10 cellular contexts compared by ENCODE assay signal in genomic region chr11:10604340-10604748, GRCh38. TPM values are rescaled to one million over a fixed set of nuclear protein-coding genes. Genes with fewer than 3 reads are reported as not detected.
DNase-seq lines count a peak whose midpoint lies in the region; ATAC-seq, FAIRE-seq and TF ChIP-seq lines count a peak whose summit lies in the region.
"Had no signal": no experiment of that assay in that cellular context is flagged by ENCODE, and none has a peak within 500 bp of the region (broad histone marks: within the 10 kb centered on the region; RNA-seq: fewer than 3 reads in every experiment).

No MANE protein-coding gene starts in this region.

- H3K9me3 ChIP-seq in KOPT-K1 (ENCODE audit: insufficient read depth, low read length, poor library complexity, severe bottlenecking) (no peaks in the 10 kb centered on the region), HepG2 (ENCODE audit: low read length) (no peaks in the 10 kb centered on the region), stomach smooth muscle (ENCODE audit: control insufficient read depth in 2 of 2, low read length in 2 of 2) (no peaks in the 10 kb centered on the region)

- intact Hi-C loops in HepG2 (cut with micrococcal nuclease; ENCODE audit: unreplicated experiment), result no loop called here

- in situ Hi-C loops in HepG2 (cut with HindIII; ENCODE audit: extremely low pct_ligation_motif_present, low pct_unique_long_range_greater_than_20kb), result no loop called here

- CTCF ChIA-PET in HepG2 (lab: Yijun Ruan, JAX; ENCODE audit: low intra/inter-chr PET ratio, low total read pairs), result no interaction called here

- H3K4me3 ChIP-seq in HepG2 (replicated peaks in 1 of 3; ENCODE audit: insufficient read depth in 1 of 3, low read depth in 2 of 3, low read length in 3 of 3) (peak overlapping the region in 1 of 3 experiments; percentile 34; a peak in 1 of 6 replicates), stomach smooth muscle (ENCODE audit: low read length in 2 of 2) (peak overlapping the region in 1 of 2 donors; percentile 22)

- POLR2A ChIA-PET in HepG2 (lab: Yijun Ruan, JAX), result no interaction called here

- H3K4me1 ChIP-seq in HepG2 (ENCODE audit: insufficient read depth, low read length) (peaks cover 68% of the 10 kb centered on the region), stomach smooth muscle (ENCODE audit: control insufficient read depth, insufficient read depth, low read length) (peaks cover 32% of the 10 kb centered on the region)

- peak overlapping the region; percentile 20; the same call in 1 of the 2 replicates for H3K9ac ChIP-seq in HepG2 (ENCODE audit: insufficient read depth, low read depth, low read length)
- H3K9ac ChIP-seq in stomach smooth muscle (ENCODE audit: low read length in 2 of 2), result peak overlapping the region in 1 of 2 donors; percentile 21
- H3K9ac ChIP-seq: KMS-11 had no signal

- peaks cover 66% of the 10 kb centered on the region for H3K4me1 Mint-ChIP-seq in chondrocyte (ENCODE audit: low read depth)

- BruUV-seq in HepG2 (replicated peaks; lab: Mats Ljungman, UMichigan), result no TSS peak

- TF ChIP-seq POLR2A in HepG2 (IDR thresholded peaks at IDR 0.05; ENCODE audit: insufficient read depth in 1 of 2, low read depth in 2 of 2, low read length in 2 of 2), result no peak

- H3K27ac ChIP-seq in KOPT-K1 (ENCODE audit: low read depth, low read length, poor library complexity, severe bottlenecking) (peak overlapping the region; percentile 43), HepG2 (ENCODE audit: extremely low read length, insufficient read depth, low read length) (peak overlapping the region; percentile 61), stomach smooth muscle (ENCODE audit: low read length) (peak overlapping the region; percentile 60)
- H3K27ac ChIP-seq: KMS-11 had no signal

- H3K79me2 ChIP-seq in HepG2 (ENCODE audit: insufficient read depth, low read length), result no peaks in the 10 kb centered on the region

- no peak for TF ChIP-seq RAD21 in HepG2 (CRISPR knock-in tag; IDR thresholded peaks at IDR 0.05)

- no peaks in the 10 kb centered on the region for H3K27me3 ChIP-seq in HepG2 (ENCODE audit: control insufficient read depth in 1 of 2, insufficient read depth in 2 of 2, low read length in 2 of 2)
- H3K27me3 ChIP-seq in stomach smooth muscle (ENCODE audit: control insufficient read depth in 1 of 2, insufficient read depth in 2 of 2, low read length in 2 of 2), result no peaks in the 10 kb centered on the region

- H3K36me3 Mint-ChIP-seq in chondrocyte (ENCODE audit: low read depth), result peaks cover 18% of the 10 kb centered on the region

- peak; percentile 77 for FAIRE-seq in HepG2 (lab: Jason Lieb, UNC)

- no peaks in the 10 kb centered on the region for H4K20me1 ChIP-seq in HepG2 (ENCODE audit: insufficient read depth, low read length)

- DNase-seq in chondrocyte (ENCODE audit: low spot score) (no peak), HepG2 (ENCODE audit: low spot score) (peak; percentile 83), NCI-H1092 (lab: John Stamatoyannopoulos, UW) (no peak), SHP77 treated with DMSO at 0.1 percent for 48 hours (lab: John Stamatoyannopoulos, UW) (no peak), NOMO-1 treated with DMSO at 0.1 percent for 48 hours (lab: John Stamatoyannopoulos, UW; ENCODE audit: unreplicated experiment) (no peak)
- DNase-seq in activated CD4-positive, CD25-positive, alpha-beta regulatory T cell treated with anti-CD3 and anti-CD28 coated beads, Interleukin-2, amount 50 U/mL, for 72 hours, result no peak
- DNase-seq: NCI-H82 had no signal

- peak overlapping the region; percentile 59 for H3K4me2 ChIP-seq in HepG2 (ENCODE audit: low read depth, low read length)
- H3K4me2 ChIP-seq: KMS-11 had no signal

- H3K4me3 Mint-ChIP-seq in chondrocyte (ENCODE audit: unreplicated experiment), result no peak overlapping the region

- H3K36me3 ChIP-seq in KOPT-K1 (ENCODE audit: insufficient read depth, low read length), result no peaks in the 10 kb centered on the region
- no peaks in the 10 kb centered on the region for H3K36me3 ChIP-seq in HepG2 (replicated peaks in 1 of 2; ENCODE audit: control insufficient read depth in 1 of 2, insufficient read depth in 2 of 2, low read length in 2 of 2)
- H3K36me3 ChIP-seq in stomach smooth muscle (ENCODE audit: control insufficient read depth in 2 of 2, insufficient read depth in 2 of 2, low read length in 2 of 2), result peaks cover 65 to 82% of the 10 kb centered on the region in 2 donors

- TF ChIP-seq EP300 in HepG2 (IDR thresholded peaks at IDR 0.05; ENCODE audit: low read depth in 2 of 2, low read length in 2 of 2) (peak; percentile 45 to 46; a peak in 2 of 4 replicates), HepG2 (CRISPR knock-in tag; IDR thresholded peaks at IDR 0.05; ENCODE audit: borderline replicate concordance) (peak; percentile 56; the same call in 1 of the 2 replicates)

- H3K27ac Mint-ChIP-seq in chondrocyte (ENCODE audit: unreplicated experiment), result peak overlapping the region; percentile 23

- no peaks in the 10 kb centered on the region for H3K27me3 Mint-ChIP-seq in chondrocyte (ENCODE audit: low read depth)

- TF ChIP-seq CTCF in chondrocyte (IDR thresholded peaks at IDR 0.05) (no peak), HepG2 (CRISPR knock-in tag; IDR thresholded peaks at IDR 0.05) (no peak)

- H3K9me3 Mint-ChIP-seq in chondrocyte (ENCODE audit: low read depth), result no peaks in the 10 kb centered on the region

- WGBS in HepG2 (ENCODE audit: low lambda C conversion rate), result 0% methylated on average over 9 of the region's 9 CpGs

- ATAC-seq in HepG2, result peak; percentile 77

- H2AFZ ChIP-seq in HepG2 (ENCODE audit: low read length), result peak overlapping the region; percentile 43

TF ChIP-seq in HepG2, 621 proteins besides CTCF, POLR2A, EP300 and RAD21 (continues in another document):
- no peak for TF ChIP-seq ZNF256 (CRISPR knock-in tag; conservative IDR thresholded peaks at IDR 0.05)
- no peak for TF ChIP-seq KDM1A (CRISPR knock-in tag; IDR thresholded peaks at IDR 0.05)
- TF ChIP-seq CEBPG (CRISPR knock-in tag; IDR thresholded peaks at IDR 0.05), result peak; percentile 70
- no peak for TF ChIP-seq SALL2 (CRISPR knock-in tag; IDR thresholded peaks at IDR 0.05)
- peak; percentile 97 for TF ChIP-seq ZNF263 (CRISPR knock-in tag; IDR thresholded peaks at IDR 0.05)
- peak; percentile 83 for TF ChIP-seq SAP130 (CRISPR knock-in tag; IDR thresholded peaks at IDR 0.05; ENCODE audit: low read depth)
- TF ChIP-seq ZMYM3 (CRISPR knock-in tag; IDR thresholded peaks at IDR 0.05), result peak; percentile 45
- no peak for TF ChIP-seq HNRNPLL (IDR thresholded peaks at IDR 0.05; ENCODE audit: low read depth, low read length, poor library complexity, severe bottlenecking)
- TF ChIP-seq HDAC1 (CRISPR knock-in tag; IDR thresholded peaks at IDR 0.05), result peak; percentile 45; the same call in 1 of the 2 replicates
- peak; percentile 80 for TF ChIP-seq SOX5 (CRISPR knock-in tag; IDR thresholded peaks at IDR 0.05; ENCODE audit: borderline replicate concordance)

RNA-seq across cellular contexts. Expression of gene LYVE1, which starts 35.9 kb away (rescaled TPM):
- total RNA-seq in chondrocyte (1.2 to 5.2 TPM (median 3.5 TPM) in 3 replicates), HepG2 (2016; rRNA removed; fragmentation: Illumina TruSeq; extraction: Trizol) (0.81 and 1.4 TPM in 2 replicates)
- 0.09 and 0.10 TPM in 2 replicates for total RNA-seq in HepG2 (2016; cell fraction: cytosol; rRNA removed; fragmentation: Illumina TruSeq; extraction: Trizol; ENCODE audit: low read depth)
- total RNA-seq in HepG2 (2016; cell fraction: insoluble cytoplasmic fraction; rRNA removed; fragmentation: Illumina TruSeq; extraction: Trizol), result 0.65 and 1.3 TPM in 2 replicates
- 0.34 TPM in 2 replicates for total RNA-seq in HepG2 (2016; cell fraction: membrane; rRNA removed; fragmentation: Illumina TruSeq; extraction: Trizol)
- total RNA-seq in HepG2 (2016; cell fraction: nucleus; rRNA removed; fragmentation: Illumina TruSeq; extraction: Trizol), result 1.4 and 1.7 TPM in 2 replicates
- polyA plus RNA-seq in HepG2 (2011; rRNA removed), result 0.82 and 1.2 TPM in 2 replicates
- polyA plus RNA-seq in HepG2 (2011; cell fraction: cytosol; rRNA removed), result 0.48 and 0.72 TPM in 2 replicates
- 0.32 and 0.35 TPM in 2 replicates for polyA plus RNA-seq in HepG2 (2011; cell fraction: nucleus; rRNA removed)
- polyA plus RNA-seq in HepG2 (2012), result 0.11 and 0.16 TPM in 2 replicates
- 0.08 and 0.14 TPM in 2 replicates for polyA plus RNA-seq in HepG2 (2016; cell fraction: cytosol; fragmentation: Illumina TruSeq; extraction: Trizol; ENCODE audit: low read depth)
- polyA plus RNA-seq in HepG2 (2016; cell fraction: insoluble cytoplasmic fraction; fragmentation: Illumina TruSeq; extraction: Trizol; ENCODE audit: low read depth), result 0.72 and 0.82 TPM in 2 replicates
- polyA plus RNA-seq in HepG2 (2016; cell fraction: membrane; fragmentation: Illumina TruSeq; extraction: Trizol; ENCODE audit: low read depth), result 0.19 and 0.28 TPM in 2 replicates
- polyA plus RNA-seq in HepG2 (2016; cell fraction: nucleus; fragmentation: Illumina TruSeq; extraction: Trizol; ENCODE audit: insufficient read depth, low read depth), result 1.2 and 3.0 TPM in 2 replicates
- polyA minus RNA-seq in HepG2 (2011; rRNA and poly(A)+ RNA removed; ENCODE audit: low replicate concordance), result 0.04 TPM in 1 of 2 replicates, not detected in the other
- 0.69 TPM in 1 of 2 replicates, not detected in the other for polyA minus RNA-seq in HepG2 (2011; cell fraction: cytosol; rRNA and poly(A)+ RNA removed)
- 0.26 TPM in 1 of 2 replicates, not detected in the other for polyA minus RNA-seq in HepG2 (2011; cell fraction: nucleus; rRNA and poly(A)+ RNA removed)
